In the genomic region with DNA sequence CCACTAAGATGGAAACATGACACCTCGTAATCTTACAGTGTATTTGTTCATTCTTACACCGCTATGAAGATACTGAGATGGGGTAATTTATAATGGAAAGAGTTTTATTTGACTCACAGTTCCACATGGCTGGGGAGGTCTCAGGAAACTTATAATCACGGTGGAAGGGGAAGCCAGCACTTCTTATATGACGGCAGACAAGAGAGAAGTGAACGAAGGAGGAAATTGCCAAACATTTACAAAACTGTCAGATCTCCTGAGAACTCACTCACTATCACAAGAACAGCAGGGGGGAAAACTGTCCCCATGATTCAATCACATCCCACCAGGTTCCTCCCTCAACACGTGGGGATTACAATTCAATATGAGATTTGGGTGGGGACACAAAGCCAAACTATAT, we compare ENCODE assay signal across 20 cellular contexts.
"Had no signal": no experiment of that assay in that cellular context is flagged by ENCODE, and none has a peak within 500 bp of the region (broad histone marks: within the 10 kb centered on the region; RNA-seq: fewer than 3 reads in every experiment).

No MANE protein-coding gene starts in this region.

- H3K9me3 ChIP-seq: body of pancreas, testis had no signal

- DNase-seq: activated CD4-positive, alpha-beta T cell treated with anti-CD3 and anti-CD28 coated beads, Interleukin-2, amount 10 ng/mL, durations not matched to agents 7 days and 5 days; activated CD4-positive, CD25-positive, alpha-beta regulatory T cell treated with anti-CD3 and anti-CD28 coated beads, Interleukin-2, amount 50 U/mL, for 72 hours; activated CD8-positive, alpha-beta T cell treated with anti-CD3 and anti-CD28 coated beads, Interleukin-2, amount 10 ng/mL, durations not matched to agents 7 days and 5 days; activated gamma-delta T cell treated with Interleukin-2 at 50 U/mL for 16 hours; activated T-cell treated with anti-CD3 and anti-CD28 coated beads, Interleukin-2, amount 50 U/mL, for 1 hour; anterior cingulate cortex; body of pancreas; naive B cell; retina; stimulated activated CD4-positive, alpha-beta T cell treated with anti-CD3 and anti-CD28 coated beads, Interleukin-4, amount 100 ng/mL, for 1 hour; stimulated activated naive CD4-positive, alpha-beta T cell; testis; WERI-Rb-1 had no signal

- H3K9me3 Mint-ChIP-seq: activated CD4-positive, alpha-beta T cell treated with anti-CD3 and anti-CD28 coated beads, Interleukin-2, amount 10 ng/mL, durations not matched to agents 7 days and 5 days; activated naive CD4-positive, alpha-beta T cell treated with anti-CD3 and anti-CD28 coated beads, Interleukin-2, amount 50 U/mL, for 24 hours; naive B cell; neural progenitor cell; type B pancreatic cell had no signal

- H3K27me3 Mint-ChIP-seq: activated CD4-positive, alpha-beta T cell treated with anti-CD3 and anti-CD28 coated beads, Interleukin-2, amount 10 ng/mL, durations not matched to agents 7 days and 5 days; activated naive CD4-positive, alpha-beta T cell treated with anti-CD3 and anti-CD28 coated beads, Interleukin-2, amount 50 U/mL, for 24 hours; progenitor cell of endocrine pancreas; type B pancreatic cell had no signal

- H3K4me1 ChIP-seq: body of pancreas, foreskin keratinocyte, testis had no signal

- H3K36me3 Mint-ChIP-seq: activated naive CD4-positive, alpha-beta T cell treated with anti-CD3 and anti-CD28 coated beads, Interleukin-2, amount 50 U/mL, for 24 hours; naive B cell; neural progenitor cell; type B pancreatic cell had no signal

- H3K4me3 ChIP-seq: body of pancreas, lung, neural progenitor cell, testis had no signal

- ATAC-seq: activated CD8-positive, alpha-beta T cell treated with anti-CD3 and anti-CD28 coated beads, Interleukin-2, amount 10 ng/mL, durations not matched to agents 7 days and 5 days; body of pancreas; left lobe of liver had no signal

- H3K4me3 Mint-ChIP-seq: activated CD4-positive, alpha-beta T cell treated with anti-CD3 and anti-CD28 coated beads, Interleukin-2, amount 10 ng/mL, durations not matched to agents 7 days and 5 days; activated CD8-positive, alpha-beta T cell treated with anti-CD3 and anti-CD28 coated beads, Interleukin-2, amount 10 ng/mL, durations not matched to agents 7 days and 5 days; activated naive CD4-positive, alpha-beta T cell treated with anti-CD3 and anti-CD28 coated beads, Interleukin-2, amount 50 U/mL, for 24 hours; naive B cell; neural progenitor cell; type B pancreatic cell had no signal

- H3K27ac ChIP-seq: body of pancreas, foreskin keratinocyte, neural progenitor cell, testis, WERI-Rb-1 had no signal

- H3K27ac Mint-ChIP-seq: activated CD4-positive, alpha-beta T cell treated with anti-CD3 and anti-CD28 coated beads, Interleukin-2, amount 10 ng/mL, durations not matched to agents 7 days and 5 days; activated CD8-positive, alpha-beta T cell treated with anti-CD3 and anti-CD28 coated beads, Interleukin-2, amount 10 ng/mL, durations not matched to agents 7 days and 5 days; activated naive CD4-positive, alpha-beta T cell treated with anti-CD3 and anti-CD28 coated beads, Interleukin-2, amount 50 U/mL, for 24 hours; naive B cell; neural progenitor cell; progenitor cell of endocrine pancreas; type B pancreatic cell had no signal

- H3K36me3 ChIP-seq: neural progenitor cell, WERI-Rb-1 had no signal

- H3K4me1 Mint-ChIP-seq: activated CD4-positive, alpha-beta T cell treated with anti-CD3 and anti-CD28 coated beads, Interleukin-2, amount 10 ng/mL, durations not matched to agents 7 days and 5 days; activated naive CD4-positive, alpha-beta T cell treated with anti-CD3 and anti-CD28 coated beads, Interleukin-2, amount 50 U/mL, for 24 hours; naive B cell had no signal
